In genomic region chr5:106545325-106545724, GRCh38 we compare ENCODE assay signal across 25 cellular contexts.
A peak's percentile ranks its signal among the peaks of the same experiment; 100 is the strongest.
DNase-seq lines count a peak whose midpoint lies in the region; ATAC-seq, FAIRE-seq and TF ChIP-seq lines count a peak whose summit lies in the region.
"Had no signal": no experiment of that assay in that cellular context is flagged by ENCODE, and none has a peak within 500 bp of the region (broad histone marks: within the 10 kb centered on the region; RNA-seq: fewer than 3 reads in every experiment).

No MANE protein-coding gene starts in this region.

- H3K36me3 ChIP-seq in bronchial epithelial cell (ENCODE audit: control insufficient read depth, insufficient read depth, low read length): no peaks in the 10 kb centered on the region
- H3K36me3 ChIP-seq: gastrocnemius medialis, left ventricle myocardium inferior had no signal

- POLR2A ChIA-PET in activated CD4-positive, alpha-beta T cell treated with anti-CD3 and anti-CD28 coated beads for 36 hours (lab: Charles Lee): no interaction called here

- TF ChIP-seq CTCF in bronchial epithelial cell (IDR thresholded peaks at IDR 0.05; ENCODE audit: insufficient read depth, low read length, severe bottlenecking): no peak

- intact Hi-C loops in activated CD4-positive, alpha-beta T cell treated with anti-CD3 and anti-CD28 coated beads for 36 hours (cut with DNase I, micrococcal nuclease): no loop called here

- H3K27me3 ChIP-seq in bronchial epithelial cell (ENCODE audit: control insufficient read depth, insufficient read depth, low read length): no peaks in the 10 kb centered on the region
- H3K27me3 ChIP-seq: gastrocnemius medialis had no signal

- CTCF ChIA-PET in activated CD4-positive, alpha-beta T cell treated with anti-CD3 and anti-CD28 coated beads for 36 hours (lab: Charles Lee): interaction anchor here (0.6 kb wide), 1 partner anchor 19 kb away, joined by 4 read pairs; no protein-coding TSS in a partner anchor

- no peaks in the 10 kb centered on the region for H3K4me1 Mint-ChIP-seq in activated CD4-positive, alpha-beta T cell treated with anti-CD3 and anti-CD28 coated beads for 36 hours
- H3K4me1 Mint-ChIP-seq: mesothelial cell of epicardium, natural killer cell had no signal

- no peak overlapping the region for H3K27ac Mint-ChIP-seq in activated CD4-positive, alpha-beta T cell treated with anti-CD3 and anti-CD28 coated beads for 36 hours
- H3K27ac Mint-ChIP-seq: dendritic cell treated with granulocyte-macrophage colony-stimulating factor and Interleukin-4, amounts not matched to agents 40 ng/mL and 50 ng/mL, for 4 days; mesothelial cell of epicardium; natural killer cell had no signal

- no peak for ATAC-seq in activated CD4-positive, alpha-beta T cell treated with anti-CD3 and anti-CD28 coated beads for 36 hours
- ATAC-seq: gastrocnemius medialis, natural killer cell had no signal

- no peaks in the 10 kb centered on the region for H3K27me3 Mint-ChIP-seq in activated CD4-positive, alpha-beta T cell treated with anti-CD3 and anti-CD28 coated beads for 36 hours
- H3K27me3 Mint-ChIP-seq: dendritic cell treated with granulocyte-macrophage colony-stimulating factor and Interleukin-4, amounts not matched to agents 40 ng/mL and 50 ng/mL, for 4 days had no signal

- H3K36me3 Mint-ChIP-seq in activated CD4-positive, alpha-beta T cell treated with anti-CD3 and anti-CD28 coated beads for 36 hours (ENCODE audit: low read depth): no peaks in the 10 kb centered on the region
- H3K36me3 Mint-ChIP-seq: natural killer cell had no signal

- DNase-seq in H54 (ENCODE audit: insufficient read length, low spot score) (peak; percentile 13), RKO (ENCODE audit: low spot score) (peak; percentile 65), bronchial epithelial cell (ENCODE audit: low read depth) (peak; percentile 54), glomerular visceral epithelial cell (ENCODE audit: extremely low spot score) (peak; percentile 56), MV-4-11 (lab: John Stamatoyannopoulos, UW) (no peak), NCI-H2081 (lab: John Stamatoyannopoulos, UW) (no peak), SKM-1 (lab: John Stamatoyannopoulos, UW; ENCODE audit: unreplicated experiment) (no peak)
- no peak for DNase-seq in activated CD4-positive, alpha-beta T cell treated with anti-CD3 and anti-CD28 coated beads for 36 hours
- DNase-seq: activated CD4-positive, alpha-beta T cell treated with anti-CD3 and anti-CD28 coated beads, Interleukin-2, amount 50 U/mL, for 48 hours; activated CD4-positive, CD25-positive, alpha-beta regulatory T cell; activated effector memory CD4-positive, alpha-beta T cell treated with anti-CD3 and anti-CD28 coated beads, Interleukin-2, amount 50 U/mL, for 16 hours; caudate nucleus; gastrocnemius medialis; hypothalamus; KG1; left ventricle myocardium inferior; natural killer cell; NCI-H1930; NCI-H748 treated with DMSO at 0.1 percent for 48 hours; retina; T-helper 9 cell had no signal

- peaks cover 13% of the 10 kb centered on the region for H3K9me3 Mint-ChIP-seq in activated CD4-positive, alpha-beta T cell treated with anti-CD3 and anti-CD28 coated beads for 36 hours (ENCODE audit: low read depth)

- no peak overlapping the region for H3K4me3 ChIP-seq in bronchial epithelial cell (ENCODE audit: low read depth, low read length)
- H3K4me3 ChIP-seq: gastrocnemius medialis, left ventricle myocardium inferior, smooth muscle cell had no signal

- no peak overlapping the region for H3K4me3 Mint-ChIP-seq in activated CD4-positive, alpha-beta T cell treated with anti-CD3 and anti-CD28 coated beads for 36 hours
- H3K4me3 Mint-ChIP-seq: dendritic cell treated with granulocyte-macrophage colony-stimulating factor and Interleukin-4, amounts not matched to agents 40 ng/mL and 50 ng/mL, for 4 days; mesothelial cell of epicardium; natural killer cell had no signal

- TF ChIP-seq POLR2A in H54 (IDR thresholded peaks at IDR 0.05; ENCODE audit: low read depth, low read length): no peak

- FAIRE-seq in H54 (lab: Jason Lieb, UNC) (peak; percentile 98), bronchial epithelial cell (lab: Jason Lieb, UNC) (no peak)
- FAIRE-seq: endometrium had no signal

Comparison
In these comparisons a context has a peak if more than half of its experiments do, and no peak if none do; other contexts are left out.
1. DNase-seq: peak in H54 (single experiment), RKO (single experiment), bronchial epithelial cell (single experiment) and glomerular visceral epithelial cell (single experiment); none in MV-4-11 (single experiment), NCI-H2081 (0 of 2), activated CD4-positive, alpha-beta T cell treated with anti-CD3 and anti-CD28 coated beads for 36 hours (single experiment) and SKM-1 (single experiment).